In genomic region chr1:88608139-88608943, GRCh38 we compare ENCODE assay signal across 8 cellular contexts.
A peak's percentile ranks its signal among the peaks of the same experiment; 100 is the strongest.
DNase-seq lines count a peak whose midpoint lies in the region; ATAC-seq and TF ChIP-seq lines count a peak whose summit lies in the region.

No MANE protein-coding gene starts in this region.

- H3K9ac ChIP-seq in neuronal stem cell (ENCODE audit: low read depth, low read length, poor library complexity) = no peak overlapping the region

- H3K14ac ChIP-seq in neuronal stem cell (ENCODE audit: low read length) = no peak overlapping the region

- no peak for TF ChIP-seq POLR2A in heart left ventricle (IDR thresholded peaks at IDR 0.05)

- H3K27me3 ChIP-seq in heart left ventricle = no peaks in the 10 kb centered on the region
- H3K27me3 ChIP-seq in neuronal stem cell (ENCODE audit: control insufficient read depth in 3 of 3, insufficient read depth in 3 of 3, low read depth in 1 of 3, low read length in 3 of 3) = no peaks in the 10 kb centered on the region

- H3K9me3 ChIP-seq in heart left ventricle (no peaks in the 10 kb centered on the region), neuronal stem cell (replicated peaks in 1 of 2; ENCODE audit: control insufficient read depth in 2 of 2, insufficient read depth in 1 of 2, low read depth in 1 of 2, low read length in 2 of 2) (no peaks in the 10 kb centered on the region)

- no peak overlapping the region for H2BK120ac ChIP-seq in neuronal stem cell (ENCODE audit: low read depth, low read length)

- H3K18ac ChIP-seq in neuronal stem cell (ENCODE audit: low read length) = no peak overlapping the region

- H3K4me1 ChIP-seq in heart left ventricle (no peaks in the 10 kb centered on the region), neuronal stem cell (ENCODE audit: control insufficient read depth in 2 of 2, insufficient read depth in 1 of 2, low read depth in 1 of 2, low read length in 2 of 2) (peaks cover 3 to 9% of the 10 kb centered on the region in 2 donors)

- 57 to 63% (median 60%) methylated on average over 11 of the region's 11 CpGs for WGBS in heart left ventricle, 4 donors
- no CpG with 5 or more reads among the region's 11 CpGs for WGBS in neuronal stem cell (ENCODE audit: extremely low coverage in 2 of 2, insufficient read length in 2 of 2, insufficient replicate concordance in 1 of 2), 2 donors

- no peaks in the 10 kb centered on the region for H3K79me1 ChIP-seq in neuronal stem cell (ENCODE audit: low read depth, low read length)

- no peak overlapping the region for H2BK12ac ChIP-seq in neuronal stem cell (ENCODE audit: low read length)

- TF ChIP-seq CTCF in heart left ventricle (IDR thresholded peaks at IDR 0.05) (peak in 10 of 12 donors; percentile 18 to 49 (median 37)), cardiac fibroblast (IDR thresholded peaks at IDR 0.05; ENCODE audit: low read depth, low read length) (peak; percentile 65)

- ATAC-seq in heart left ventricle (no peak), HG02798 (IDR thresholded peaks at IDR 0.05; ENCODE audit: poor library complexity, unreplicated experiment) (peak; percentile 71), HG03196 (IDR thresholded peaks at IDR 0.05; ENCODE audit: unreplicated experiment) (no peak), HG02571 (IDR thresholded peaks at IDR 0.05; ENCODE audit: unreplicated experiment) (no peak)

- H3K4me3 ChIP-seq in heart left ventricle (no peak overlapping the region), cardiac fibroblast (replicated peaks in 1 of 2; ENCODE audit: low read depth in 2 of 2, low read length in 2 of 2) (no peak overlapping the region), neuronal stem cell (ENCODE audit: low read length in 2 of 2) (no peak overlapping the region)

- H3K23ac ChIP-seq in neuronal stem cell (ENCODE audit: low read depth, low read length, poor library complexity) = no peak overlapping the region

- no peaks in the 10 kb centered on the region for H3K36me3 ChIP-seq in heart left ventricle
- H3K36me3 ChIP-seq in neuronal stem cell (replicated peaks in 1 of 2; ENCODE audit: control insufficient read depth in 2 of 2, insufficient read depth in 2 of 2, low read length in 2 of 2) = no peaks in the 10 kb centered on the region

- no peak overlapping the region for H2AK5ac ChIP-seq in neuronal stem cell (ENCODE audit: low read depth, low read length)

- H3K4ac ChIP-seq in neuronal stem cell (ENCODE audit: low read length) = no peak overlapping the region

- DNase-seq in heart left ventricle = no peak
- no peak for DNase-seq in cardiac septum (ENCODE audit: low spot score)
- peak; percentile 22 for DNase-seq in NCI-H460 (ENCODE audit: extremely low read depth, low read depth)
- DNase-seq in cardiac fibroblast (ENCODE audit: low read depth in 2 of 2) = peak; percentile 44 to 62
- peak; percentile 5 for DNase-seq in neuronal stem cell (ENCODE audit: low spot score)

- no peak overlapping the region for H2BK15ac ChIP-seq in neuronal stem cell (ENCODE audit: low read length)

- H4K91ac ChIP-seq in neuronal stem cell (ENCODE audit: low read depth, low read length, poor library complexity) = no peak overlapping the region

- no peak overlapping the region for H4K8ac ChIP-seq in neuronal stem cell (ENCODE audit: low read depth, low read length)

- intact Hi-C loops in heart left ventricle (cut with DNase I) (no loop called here), cardiac septum (cut with DNase I) (no loop called here)

- no peak overlapping the region for H2BK5ac ChIP-seq in neuronal stem cell (ENCODE audit: low read length)

- no peak overlapping the region for H2AFZ ChIP-seq in neuronal stem cell (ENCODE audit: low read length)

- H3K4me2 ChIP-seq in neuronal stem cell (ENCODE audit: insufficient read depth, low read length, poor library complexity, severe bottlenecking) = no peak overlapping the region

- H3K27ac ChIP-seq in heart left ventricle (no peak overlapping the region), neuronal stem cell (replicated peaks; ENCODE audit: low read length) (no peak overlapping the region)

Comparison
In these comparisons a context has a peak if more than half of its experiments do, and no peak if none do; other contexts are left out.
1. DNase-seq: peak in NCI-H460 (single experiment), cardiac fibroblast (2 of 2) and neuronal stem cell (single experiment); none in heart left ventricle (0 of 5) and cardiac septum (single experiment).